Comparison of ENCODE assay signal across 7 cellular contexts in the genomic region with DNA sequence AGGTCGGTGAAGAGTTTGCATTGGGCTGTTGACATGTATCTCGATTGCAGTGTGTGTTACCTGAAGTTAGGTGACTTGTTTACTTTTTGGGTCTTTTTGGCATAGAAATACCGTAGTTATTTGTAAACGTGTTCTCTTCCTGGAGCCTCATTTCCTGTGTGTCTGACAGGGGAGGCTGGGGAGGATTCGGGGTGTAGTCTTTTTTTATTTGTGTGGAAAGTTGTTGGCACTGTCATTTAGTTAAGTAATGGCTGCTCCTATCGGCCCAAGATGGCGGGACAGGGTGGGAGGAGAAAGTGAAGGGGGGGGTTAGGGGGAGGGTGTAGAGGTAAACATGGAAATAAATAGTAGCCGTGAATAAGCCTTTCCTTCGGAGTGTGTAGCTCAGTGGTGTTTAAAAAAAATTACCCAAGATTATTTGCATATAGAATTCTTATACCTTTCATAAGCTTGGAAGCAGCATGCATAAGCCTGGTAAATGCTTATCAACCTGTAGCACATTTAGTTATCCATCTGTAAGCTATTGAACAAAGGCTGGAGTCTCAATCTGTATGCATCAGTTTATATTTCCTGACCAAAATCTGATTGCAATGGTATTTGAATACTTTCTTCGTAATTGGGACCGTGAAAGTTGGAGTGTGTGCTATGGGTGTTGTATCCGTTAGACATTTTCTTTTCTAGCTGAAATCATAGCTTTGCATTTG. TPM values are rescaled to one million over a fixed set of nuclear protein-coding genes. Genes with fewer than 3 reads are reported as not detected.
A peak's percentile ranks its signal among the peaks of the same experiment; 100 is the strongest.
DNase-seq lines count a peak whose midpoint lies in the region; ATAC-seq and TF ChIP-seq lines count a peak whose summit lies in the region.

No MANE protein-coding gene starts in this region.

- no peaks in the 10 kb centered on the region for H3K9me3 ChIP-seq in mucosa of descending colon
- H3K9me3 ChIP-seq in testis, result no peaks in the 10 kb centered on the region

- TF ChIP-seq CTCF in GM10248 (IDR thresholded peaks at IDR 0.05; ENCODE audit: control extremely low read depth, extremely low read depth, low read depth, missing control alignments) (no peak), mucosa of descending colon (IDR thresholded peaks at IDR 0.05) (no peak), testis (IDR thresholded peaks at IDR 0.05) (no peak)

- no peaks in the 10 kb centered on the region for H3K9me3 Mint-ChIP-seq in effector memory CD8-positive, alpha-beta T cell

- CTCF ChIA-PET in GM10248 (lab: Yijun Ruan, JAX), result interaction anchor here (1.5 kb wide), 1 partner anchor 13 kb away, joined by 3 read pairs; no protein-coding TSS in a partner anchor

- no peak for ATAC-seq in effector memory CD8-positive, alpha-beta T cell (replicated peaks)
- ATAC-seq in mucosa of descending colon (no peak), HG03135 (IDR thresholded peaks at IDR 0.05; ENCODE audit: unreplicated experiment) (no peak)

- H3K27ac Mint-ChIP-seq in effector memory CD8-positive, alpha-beta T cell, result peak overlapping the region; percentile 90 to 91

- H3K4me1 ChIP-seq in mucosa of descending colon (ENCODE audit: low read depth) (no peaks in the 10 kb centered on the region), testis (no peaks in the 10 kb centered on the region)

- H3K36me3 Mint-ChIP-seq in effector memory CD8-positive, alpha-beta T cell (ENCODE audit: insufficient read depth), result peaks cover 11% of the 10 kb centered on the region

- no peaks in the 10 kb centered on the region for H3K27me3 ChIP-seq in testis

- H3K4me3 ChIP-seq in mucosa of descending colon (peak overlapping the region; percentile 65), testis (peak overlapping the region; percentile 68 to 78)

- intact Hi-C loops in mucosa of descending colon (cut with DNase I, micrococcal nuclease) (no loop called here), testis (cut with DNase I; ENCODE audit: low total_unique reads) (no loop called here)

- POLR2A ChIA-PET in GM10248 (lab: Yijun Ruan, JAX), result interaction anchor here (0.6 to 0.8 kb wide), 2 partner anchors 13 to 24 kb away, joined by 3 read pairs; no protein-coding TSS in a partner anchor

- H3K27ac ChIP-seq in testis, result peak overlapping the region; percentile 98 to 99

- WGBS in testis, 2 donors, result 0 to 1% methylated on average over 10 to 12 of the region's 12 CpGs

- no peaks in the 10 kb centered on the region for H3K27me3 Mint-ChIP-seq in effector memory CD8-positive, alpha-beta T cell

- peak; percentile 40 for DNase-seq in GM10248 (ENCODE audit: extremely low spot score)
- peak; percentile 65 for DNase-seq in NAMALWA (ENCODE audit: low spot score)
- DNase-seq in activated CD4-positive, alpha-beta T cell treated with anti-CD3 and anti-CD28 coated beads, Interleukin-2, amount 50 U/mL, for 1 hour, result peak; percentile 32
- peak in 1 of 3 experiments; percentile 4 for DNase-seq in effector memory CD8-positive, alpha-beta T cell
- peak in 1 of 3 donors; percentile 45 for DNase-seq in mucosa of descending colon
- peak; percentile 33 for DNase-seq in testis

- peak overlapping the region; percentile 86 for H3K4me3 Mint-ChIP-seq in effector memory CD8-positive, alpha-beta T cell

- H3K4me1 Mint-ChIP-seq in effector memory CD8-positive, alpha-beta T cell (ENCODE audit: low read depth in 2 of 2), result peaks cover 2 to 6% of the 10 kb centered on the region in 2 donors

- H3K36me3 ChIP-seq in mucosa of descending colon (ENCODE audit: low read depth) (no peaks in the 10 kb centered on the region), testis (ENCODE audit: low read depth, missing control alignments) (no peaks in the 10 kb centered on the region)

- no peak for TF ChIP-seq POLR2A in testis (IDR thresholded peaks at IDR 0.05)

RNA-seq across cellular contexts. Expression of gene KDM6A, which starts 1.6 kb away (rescaled TPM):
- total RNA-seq in mucosa of descending colon, result 10 to 100 TPM; 24.0 to 41.5 (median 36.5) TPM
- total RNA-seq in testis, result 10 to 100 TPM; 56.7 to 57.7 TPM
- 27.2 TPM for polyA plus RNA-seq in testis (ENCODE audit: insufficient read depth, low read depth, low replicate concordance)

RNA-seq across cellular contexts. Expression of gene DUSP21, which starts 30.8 kb away (rescaled TPM):
- not detected for total RNA-seq in mucosa of descending colon
- 1 to 10 TPM; 6.0 to 9.2 TPM for total RNA-seq in testis
- 9.6 TPM for polyA plus RNA-seq in testis (ENCODE audit: insufficient read depth, low read depth, low replicate concordance)

Comparison
In these comparisons a context has a peak if more than half of its experiments do, and no peak if none do; other contexts are left out.
1. RNA of gene DUSP21, which starts 30.8 kb away (total RNA-seq): 6.0 to 9.2 TPM in testis; not detected in mucosa of descending colon; every median in the first group is over 4 times any median in the second.